17 cellular contexts compared by ENCODE assay signal in genomic region chr17:17844079-17844478, GRCh38.
"Had no signal": no experiment of that assay in that cellular context is flagged by ENCODE, and none has a peak within 500 bp of the region (broad histone marks: within the 10 kb centered on the region; RNA-seq: fewer than 3 reads in every experiment).

No MANE protein-coding gene starts in this region.

- H3K9me3 Mint-ChIP-seq: activated naive CD8-positive, alpha-beta T cell treated with anti-CD3 and anti-CD28 coated beads, Interleukin-2, amount 50 U/mL, for 24 hours; immature natural killer cell; nephron; WTC11 had no signal

- H3K4me3 Mint-ChIP-seq: activated CD8-positive, alpha-beta T cell treated with anti-CD3 and anti-CD28 coated beads, Interleukin-2, amount 10 ng/mL, durations not matched to agents 7 days and 5 days; activated naive CD8-positive, alpha-beta T cell treated with anti-CD3 and anti-CD28 coated beads, Interleukin-2, amount 50 U/mL, for 24 hours; immature natural killer cell; nephron; T-helper 17 cell; WTC11 had no signal

- H3K27me3 Mint-ChIP-seq: activated naive CD8-positive, alpha-beta T cell treated with anti-CD3 and anti-CD28 coated beads, Interleukin-2, amount 50 U/mL, for 24 hours; T-helper 17 cell had no signal

- H3K36me3 ChIP-seq: uterus had no signal

- DNase-seq: activated CD4-positive, alpha-beta T cell treated with anti-CD3 and anti-CD28 coated beads for 48 hours; activated CD8-positive, alpha-beta memory T cell treated with anti-CD3 and anti-CD28 coated beads, Interleukin-2, amount 50 U/mL, for 48 hours; activated CD8-positive, alpha-beta T cell treated with anti-CD3 and anti-CD28 coated beads, Interleukin-2, amount 10 ng/mL, durations not matched to agents 7 days and 5 days; activated naive CD4-positive, alpha-beta T cell; activated naive CD8-positive, alpha-beta T cell treated with anti-CD3 and anti-CD28 coated beads, Interleukin-2, amount 50 U/mL, for 24 hours; effector memory CD4-positive, alpha-beta T cell; immature natural killer cell; stimulated activated CD4-positive, alpha-beta T cell treated with anti-CD3 and anti-CD28 coated beads, Interleukin-2, amount 100 ng/mL, for 48 hours; stimulated activated CD8-positive, alpha-beta memory T cell treated with anti-CD3 and anti-CD28 coated beads, Interleukin-4, amount 100 ng/mL, for 48 hours; T-helper 17 cell; uterus had no signal

- ATAC-seq: activated CD8-positive, alpha-beta T cell treated with anti-CD3 and anti-CD28 coated beads, Interleukin-2, amount 10 ng/mL, durations not matched to agents 7 days and 5 days; activated naive CD8-positive, alpha-beta T cell treated with anti-CD3 and anti-CD28 coated beads, Interleukin-2, amount 50 U/mL, for 24 hours; left lobe of liver; stimulated activated naive CD8-positive, alpha-beta T cell treated with anti-CD3 and anti-CD28 coated beads, Interleukin-15, Interleukin-2, amounts not matched to agents 100 U/mL and 50 U/mL, for 24 hours; T-helper 17 cell; WTC11 had no signal

- H3K9me3 ChIP-seq: thoracic aorta, uterus had no signal

- H3K27ac Mint-ChIP-seq: activated CD8-positive, alpha-beta T cell treated with anti-CD3 and anti-CD28 coated beads, Interleukin-2, amount 10 ng/mL, durations not matched to agents 7 days and 5 days; activated naive CD8-positive, alpha-beta T cell treated with anti-CD3 and anti-CD28 coated beads, Interleukin-2, amount 50 U/mL, for 24 hours; nephron; WTC11 had no signal

- H3K27me3 ChIP-seq: uterus had no signal

- H3K4me3 ChIP-seq: coronary artery, thoracic aorta, uterus had no signal

- H3K36me3 Mint-ChIP-seq: immature natural killer cell, WTC11 had no signal

- H3K27ac ChIP-seq: coronary artery, thoracic aorta, uterus had no signal
